19 cellular contexts compared by ENCODE assay signal in genomic region chr2:42074661-42075060, GRCh38. TPM values are rescaled to one million over a fixed set of nuclear protein-coding genes. Genes with fewer than 3 reads are reported as not detected.
DNase-seq lines count a peak whose midpoint lies in the region; ATAC-seq and TF ChIP-seq lines count a peak whose summit lies in the region.
"Had no signal": no experiment of that assay in that cellular context is flagged by ENCODE, and none has a peak within 500 bp of the region (broad histone marks: within the 10 kb centered on the region; RNA-seq: fewer than 3 reads in every experiment).

No MANE protein-coding gene starts in this region.

- no peak overlapping the region for H2BK15ac ChIP-seq in mesenchymal stem cell (ENCODE audit: low read depth, poor library complexity, severe bottlenecking)

- H3K4me2 ChIP-seq in BLaER1 treated with 17β-estradiol and CSF1 and Interleukin-3, amounts not matched to agents 10 nM and 100 nM, result peak overlapping the region; percentile 54 to 82 (median 69)
- H3K4me2 ChIP-seq in MM.1S (ENCODE audit: low read depth, low read length), result no peak overlapping the region
- no peak overlapping the region for H3K4me2 ChIP-seq in mesenchymal stem cell (ENCODE audit: low read length, poor library complexity, severe bottlenecking)

- peaks cover 0 to 8% of the 10 kb centered on the region in 2 donors for H3K9me3 Mint-ChIP-seq in stimulated activated naive CD8-positive, alpha-beta T cell treated with anti-CD3 and anti-CD28 coated beads, Interleukin-15, amount 100 ng/mL, for 72 hours
- H3K9me3 Mint-ChIP-seq: T-helper 1 cell treated with Interleukin-12 subunit alpha and Interleukin-12 subunit beta and Interleukin-4 antibody, amounts not matched to agents 30 μg/mL and 1 μg/mL, for 36 hours had no signal

- 55% methylated on average over 2 of the region's 2 CpGs for WGBS in mesenchymal stem cell

- ATAC-seq in stimulated activated naive CD8-positive, alpha-beta T cell treated with anti-CD3 and anti-CD28 coated beads, Interleukin-15, amount 100 ng/mL, for 72 hours, result no peak
- ATAC-seq: left lobe of liver had no signal

- no peaks in the 10 kb centered on the region for H3K4me1 Mint-ChIP-seq in stimulated activated naive CD8-positive, alpha-beta T cell treated with anti-CD3 and anti-CD28 coated beads, Interleukin-15, amount 100 ng/mL, for 72 hours

- no peak overlapping the region for H3K9ac ChIP-seq in BLaER1 treated with 17β-estradiol and CSF1 and Interleukin-3, amounts not matched to agents 10 nM and 100 nM
- H3K9ac ChIP-seq in MM.1S (ENCODE audit: low read length) (no peak overlapping the region), mesenchymal stem cell (ENCODE audit: low read length) (no peak overlapping the region)

- H2BK5ac ChIP-seq in mesenchymal stem cell (ENCODE audit: low read depth, low read length, poor library complexity, severe bottlenecking), result no peak overlapping the region

- no peak for DNase-seq in WERI-Rb-1
- no peak for DNase-seq in kidney epithelial cell (ENCODE audit: low read depth)
- no peak for DNase-seq in stimulated activated naive CD8-positive, alpha-beta T cell treated with anti-CD3 and anti-CD28 coated beads, Interleukin-15, amount 100 ng/mL, for 72 hours
- no peak for DNase-seq in MM.1S
- DNase-seq in RWPE1 (ENCODE audit: low spot score), result no peak
- DNase-seq in mesenchymal stem cell, result no peak
- DNase-seq: activated effector memory CD4-positive, alpha-beta T cell treated with anti-CD3 and anti-CD28 coated beads, Interleukin-2, amount 50 U/mL, for 16 hours; central memory CD4-positive, alpha-beta T cell; KG1; NCI-H1092; NCI-H2081 treated with DMSO at 0.1 percent for 48 hours; NCI-H524 treated with DMSO at 0.1 percent for 48 hours; SHP77; stimulated activated CD8-positive, alpha-beta memory T cell treated with anti-CD3 and anti-CD28 coated beads, Interleukin-4, amount 100 ng/mL, for 48 hours had no signal

- H2AK5ac ChIP-seq in mesenchymal stem cell (ENCODE audit: low read length, severe bottlenecking), result no peak overlapping the region

- H3K14ac ChIP-seq in mesenchymal stem cell (ENCODE audit: low read length in 2 of 2), result no peak overlapping the region

- no peak overlapping the region for H4K91ac ChIP-seq in mesenchymal stem cell (ENCODE audit: low read length)

- no peaks in the 10 kb centered on the region for H3F3A ChIP-seq in MM.1S (ENCODE audit: insufficient read depth, low read length)

- peaks cover 32 to 69% (median 57%) of the 10 kb centered on the region in 10 experiments for H3K4me1 ChIP-seq in BLaER1 treated with 17β-estradiol and CSF1 and Interleukin-3, amounts not matched to agents 10 nM and 100 nM
- H3K4me1 ChIP-seq in MM.1S (ENCODE audit: low read length) (no peaks in the 10 kb centered on the region), mesenchymal stem cell (ENCODE audit: control insufficient read depth, insufficient read depth, low read depth, low read length) (peaks cover 7% of the 10 kb centered on the region)

- H2AFZ ChIP-seq in MM.1S (ENCODE audit: low read length) (no peak overlapping the region), mesenchymal stem cell (ENCODE audit: low read depth, low read length) (no peak overlapping the region)

- H2BK12ac ChIP-seq in mesenchymal stem cell (ENCODE audit: low read length in 2 of 2), result no peak overlapping the region

- H3K4ac ChIP-seq in mesenchymal stem cell (ENCODE audit: low read depth in 1 of 2, low read length in 2 of 2), result peak overlapping the region in 1 of 2 experiments; percentile 2

- H3K27me3 Mint-ChIP-seq in stimulated activated naive CD8-positive, alpha-beta T cell treated with anti-CD3 and anti-CD28 coated beads, Interleukin-15, amount 100 ng/mL, for 72 hours, result peaks cover 37% of the 10 kb centered on the region

- H3K23ac ChIP-seq in mesenchymal stem cell (ENCODE audit: low read length in 2 of 2), result no peak overlapping the region

- no peaks in the 10 kb centered on the region for H3K79me2 ChIP-seq in MM.1S (ENCODE audit: low read length)

- H3K27me3 ChIP-seq in BLaER1 treated with 17β-estradiol and CSF1 and Interleukin-3, amounts not matched to agents 10 nM and 100 nM, result no peaks in the 10 kb centered on the region
- H3K27me3 ChIP-seq in WERI-Rb-1 (ENCODE audit: insufficient read depth, low read depth, severe bottlenecking) (peaks cover 3% of the 10 kb centered on the region), kidney epithelial cell (ENCODE audit: control insufficient read depth, insufficient read depth, low read length) (no peaks in the 10 kb centered on the region), MM.1S (replicated peaks; ENCODE audit: insufficient read depth, low read length) (no peaks in the 10 kb centered on the region), mesenchymal stem cell (ENCODE audit: control insufficient read depth in 1 of 2, insufficient read depth in 1 of 2, low read length in 2 of 2) (no peaks in the 10 kb centered on the region)

- CTCF ChIA-PET in RWPE1 (lab: Yijun Ruan, JAX), result interaction anchor here (0.9 kb wide), 1 partner anchor 205 kb away, joined by 3 read pairs; no protein-coding TSS in a partner anchor

- 0 out of 2 replicates have a peak, but pooled peaks have one; percentile 8 for TF ChIP-seq CTCF in GM12875 (IDR thresholded peaks at IDR 0.05; ENCODE audit: borderline replicate concordance, insufficient read depth, low read depth, low read length)
- peak; percentile 69 for TF ChIP-seq CTCF in WERI-Rb-1 (IDR thresholded peaks at IDR 0.05; ENCODE audit: low read depth, low read length)
- peak; percentile 2 for TF ChIP-seq CTCF in kidney epithelial cell (IDR thresholded peaks at IDR 0.05; ENCODE audit: insufficient read depth, low read length, poor library complexity, severe bottlenecking)
- TF ChIP-seq CTCF in MM.1S (IDR thresholded peaks at IDR 0.05; ENCODE audit: low read length), result no peak
- TF ChIP-seq CTCF in RWPE1 (conservative IDR thresholded peaks at IDR 0.05; ENCODE audit: low read depth), result no peak

- peaks cover 0 to 6% (median 0%) of the 10 kb centered on the region in 11 experiments; a peak in 3 of 22 replicates for H3K9me3 ChIP-seq in BLaER1 treated with 17β-estradiol and CSF1 and Interleukin-3, amounts not matched to agents 10 nM and 100 nM (replicated peaks in 1 of 11)
- no peaks in the 10 kb centered on the region for H3K9me3 ChIP-seq in WERI-Rb-1 (ENCODE audit: severe bottlenecking)
- no peaks in the 10 kb centered on the region for H3K9me3 ChIP-seq in MM.1S (replicated peaks; ENCODE audit: insufficient read depth, low read length)
- no peaks in the 10 kb centered on the region for H3K9me3 ChIP-seq in mesenchymal stem cell (ENCODE audit: control insufficient read depth, low read length)

- no peak overlapping the region for H3K4me3 Mint-ChIP-seq in stimulated activated naive CD8-positive, alpha-beta T cell treated with anti-CD3 and anti-CD28 coated beads, Interleukin-15, amount 100 ng/mL, for 72 hours
- H3K4me3 Mint-ChIP-seq: T-helper 1 cell treated with Interleukin-12 subunit alpha and Interleukin-12 subunit beta and Interleukin-4 antibody, amounts not matched to agents 30 μg/mL and 1 μg/mL, for 36 hours had no signal

- no peak overlapping the region for H2BK120ac ChIP-seq in mesenchymal stem cell (ENCODE audit: low read depth, low read length)

- POLR2A ChIA-PET in RWPE1 (lab: Yijun Ruan, JAX; ENCODE audit: low non-redundant PET), result no interaction called here

- no peaks in the 10 kb centered on the region for H3K9me2 ChIP-seq in MM.1S (replicated peaks; ENCODE audit: insufficient read depth, low read length)

- peak overlapping the region in 7 of 11 experiments; percentile 29 to 57 (median 45); a peak in 11 of 22 replicates for H3K27ac ChIP-seq in BLaER1 treated with 17β-estradiol and CSF1 and Interleukin-3, amounts not matched to agents 10 nM and 100 nM
- H3K27ac ChIP-seq in WERI-Rb-1 (no peak overlapping the region), MM.1S (ENCODE audit: low read length) (no peak overlapping the region), RWPE1 (no peak overlapping the region), mesenchymal stem cell (ENCODE audit: low read length, poor library complexity, severe bottlenecking) (no peak overlapping the region)

- H4K20me1 ChIP-seq in BLaER1 treated with 17β-estradiol and CSF1 and Interleukin-3, amounts not matched to agents 10 nM and 100 nM, result no peaks in the 10 kb centered on the region
- no peaks in the 10 kb centered on the region for H4K20me1 ChIP-seq in MM.1S (ENCODE audit: insufficient read depth, low read length)

- H3K4me3 ChIP-seq in BLaER1 treated with 17β-estradiol and CSF1 and Interleukin-3, amounts not matched to agents 10 nM and 100 nM, result no peak overlapping the region
- H3K4me3 ChIP-seq in GM12875 (ENCODE audit: low read depth, low read length), result no peak overlapping the region
- H3K4me3 ChIP-seq in WERI-Rb-1 (ENCODE audit: low read depth, low read length), result no peak overlapping the region
- no peak overlapping the region for H3K4me3 ChIP-seq in kidney epithelial cell (ENCODE audit: low read depth, low read length)
- H3K4me3 ChIP-seq in MM.1S (ENCODE audit: low read length), result no peak overlapping the region
- no peak overlapping the region for H3K4me3 ChIP-seq in mesenchymal stem cell (ENCODE audit: insufficient read depth in 1 of 2, low read depth in 1 of 2, low read length in 2 of 2)

- no peak overlapping the region for H4K8ac ChIP-seq in mesenchymal stem cell (ENCODE audit: low read length)

- H3K18ac ChIP-seq in mesenchymal stem cell (ENCODE audit: low read depth in 1 of 2, low read length in 2 of 2), result no peak overlapping the region

- no peaks in the 10 kb centered on the region for H3K36me3 ChIP-seq in BLaER1 treated with 17β-estradiol and CSF1 and Interleukin-3, amounts not matched to agents 10 nM and 100 nM
- H3K36me3 ChIP-seq in WERI-Rb-1, result no peaks in the 10 kb centered on the region
- H3K36me3 ChIP-seq in kidney epithelial cell (ENCODE audit: control insufficient read depth, insufficient read depth, low read length), result no peaks in the 10 kb centered on the region
- H3K36me3 ChIP-seq in MM.1S (replicated peaks; ENCODE audit: insufficient read depth, low read length), result no peaks in the 10 kb centered on the region
- no peaks in the 10 kb centered on the region for H3K36me3 ChIP-seq in mesenchymal stem cell (ENCODE audit: control insufficient read depth in 1 of 2, insufficient read depth in 2 of 2, low read depth in 1 of 2, low read length in 2 of 2)

- H3K79me1 ChIP-seq in mesenchymal stem cell (replicated peaks; ENCODE audit: low read length, poor library complexity, severe bottlenecking), result no peaks in the 10 kb centered on the region

- no peak overlapping the region for H3K27ac Mint-ChIP-seq in stimulated activated naive CD8-positive, alpha-beta T cell treated with anti-CD3 and anti-CD28 coated beads, Interleukin-15, amount 100 ng/mL, for 72 hours
- H3K27ac Mint-ChIP-seq: T-helper 1 cell treated with Interleukin-12 subunit alpha and Interleukin-12 subunit beta and Interleukin-4 antibody, amounts not matched to agents 30 μg/mL and 1 μg/mL, for 36 hours had no signal

RNA-seq across cellular contexts. Expression of gene PKDCC, which starts 26.8 kb away (rescaled TPM):
- 6.6 and 8.5 TPM in 2 replicates for total RNA-seq in kidney epithelial cell
- 35.7 TPM for polyA plus RNA-seq in mesenchymal stem cell (2013, experiment 1 of 2)
- polyA plus RNA-seq in mesenchymal stem cell (2013, experiment 2 of 2), result 35.3 TPM
- total RNA-seq: mononuclear cell had no signal

Comparison
In these comparisons a context has a peak if more than half of its experiments do, and no peak if none do; other contexts are left out.
1. H3K27ac ChIP-seq: peak in BLaER1 treated with 17β-estradiol and CSF1 and Interleukin-3, amounts not matched to agents 10 nM and 100 nM (7 of 11); none in WERI-Rb-1 (single experiment), MM.1S (single experiment), RWPE1 (single experiment) and mesenchymal stem cell (single experiment).
2. H3K4me2 ChIP-seq: peak in BLaER1 treated with 17β-estradiol and CSF1 and Interleukin-3, amounts not matched to agents 10 nM and 100 nM (11 of 11); none in MM.1S (single experiment) and mesenchymal stem cell (single experiment).
3. CTCF ChIP-seq: peak in GM12875 (single experiment), WERI-Rb-1 (single experiment) and kidney epithelial cell (single experiment); none in MM.1S (single experiment) and RWPE1 (single experiment).